In the genomic region with DNA sequence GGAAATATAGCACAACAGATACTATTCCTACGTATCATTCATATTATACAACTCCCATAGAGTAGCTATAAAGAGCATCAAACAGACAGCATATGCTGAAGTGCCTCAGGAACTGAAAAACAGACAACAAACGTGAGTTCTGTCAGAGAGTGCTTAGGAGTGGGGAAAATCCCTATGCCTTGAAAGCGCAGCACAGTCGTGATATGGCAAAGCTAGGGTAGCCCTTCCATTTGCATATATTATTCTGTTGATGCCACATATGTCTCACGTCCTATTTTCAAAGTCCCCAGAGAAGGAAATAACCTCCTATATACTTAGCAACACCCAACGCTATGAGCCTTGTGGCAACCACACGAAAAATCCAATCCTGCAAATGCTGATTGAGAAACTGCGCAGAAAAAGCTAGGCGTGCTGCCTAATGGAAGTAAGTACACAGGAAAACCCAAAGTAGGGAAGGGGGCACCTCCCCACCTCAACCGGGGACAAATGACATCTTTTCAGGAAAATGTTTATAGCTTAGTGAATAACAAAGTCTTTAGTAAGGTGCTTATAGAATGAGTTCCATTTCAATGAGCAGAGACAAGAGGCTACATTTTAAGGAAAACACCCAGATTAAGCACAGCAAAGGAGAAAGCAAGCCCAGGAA, we compare ENCODE assay signal across 11 cellular contexts.
DNase-seq lines count a peak whose midpoint lies in the region; ATAC-seq and TF ChIP-seq lines count a peak whose summit lies in the region.
"Had no signal": no experiment of that assay in that cellular context is flagged by ENCODE, and none has a peak within 500 bp of the region (broad histone marks: within the 10 kb centered on the region; RNA-seq: fewer than 3 reads in every experiment).

No MANE protein-coding gene starts in this region.

- no peak overlapping the region for H3K4me3 Mint-ChIP-seq in CD8-positive, alpha-beta T cell

- peak; percentile 87 for ATAC-seq in GM19351 (IDR thresholded peaks at IDR 0.05; ENCODE audit: unreplicated experiment)
- ATAC-seq in HG02678 (IDR thresholded peaks at IDR 0.05; ENCODE audit: unreplicated experiment), result peak; percentile 67
- ATAC-seq in HG03520 (IDR thresholded peaks at IDR 0.05; ENCODE audit: unreplicated experiment), result peak; percentile 76
- no peak for ATAC-seq in CD8-positive, alpha-beta T cell

- H3K36me3 Mint-ChIP-seq in CD8-positive, alpha-beta T cell, result no peaks in the 10 kb centered on the region

- CTCF ChIA-PET in CD8-positive, alpha-beta T cell (lab: Charles Lee), result no interaction called here

- no peaks in the 10 kb centered on the region for H3K36me3 ChIP-seq in CD8-positive, alpha-beta T cell (ENCODE audit: insufficient read depth, low read length)
- H3K36me3 ChIP-seq: prostate gland had no signal

- no peak for TF ChIP-seq CTCF in GM13977 (IDR thresholded peaks at IDR 0.05; ENCODE audit: extremely low read depth, insufficient read depth, missing control alignments)
- no peak for TF ChIP-seq CTCF in CD8-positive, alpha-beta T cell (IDR thresholded peaks at IDR 0.05)

- H3K27ac ChIP-seq in CD8-positive, alpha-beta T cell (ENCODE audit: low read depth, low read length), result no peak overlapping the region
- H3K27ac ChIP-seq: prostate gland had no signal

- H3K9me3 ChIP-seq in CD8-positive, alpha-beta T cell (ENCODE audit: low read length), result no peaks in the 10 kb centered on the region
- H3K9me3 ChIP-seq: prostate gland had no signal

- POLR2A ChIA-PET in CD8-positive, alpha-beta T cell (lab: Charles Lee), result no interaction called here

- intact Hi-C loops in CD8-positive, alpha-beta T cell (cut with DNase I, micrococcal nuclease), result no loop called here

- no peaks in the 10 kb centered on the region for H3K27me3 ChIP-seq in CD8-positive, alpha-beta T cell (ENCODE audit: insufficient read depth, low read length)

- DNase-seq in GM13977 (ENCODE audit: low spot score), result peak; percentile 17
- no peak for DNase-seq in CD8-positive, alpha-beta T cell
- DNase-seq in NCI-H526 (lab: John Stamatoyannopoulos, UW), result no peak
- no peak for DNase-seq in SKM-1 (lab: John Stamatoyannopoulos, UW; ENCODE audit: unreplicated experiment)
- no peak for DNase-seq in activated CD8-positive, alpha-beta memory T cell treated with anti-CD3 and anti-CD28 coated beads, Interleukin-2, amount 50 U/mL, for 48 hours
- DNase-seq: DMS153, NCI-H524 had no signal

- no peaks in the 10 kb centered on the region for H3K9me3 Mint-ChIP-seq in CD8-positive, alpha-beta T cell

- H3K4me3 ChIP-seq in CD8-positive, alpha-beta T cell (ENCODE audit: low read depth, low read length), result no peak overlapping the region
- H3K4me3 ChIP-seq: prostate gland had no signal

- no peaks in the 10 kb centered on the region for H3K4me1 ChIP-seq in CD8-positive, alpha-beta T cell (ENCODE audit: insufficient read depth, low read length)
- H3K4me1 ChIP-seq: prostate gland had no signal

- H3K27ac Mint-ChIP-seq in CD8-positive, alpha-beta T cell, result no peak overlapping the region

- H3K27me3 Mint-ChIP-seq in CD8-positive, alpha-beta T cell (ENCODE audit: low read depth), result peaks cover 10% of the 10 kb centered on the region

- in situ Hi-C loops in GM13977 (cut with MboI; ENCODE audit: low pct_unique_long_range_greater_than_20kb, low sequenced_read_pairs, unreplicated experiment), result no loop called here

- H3K4me1 Mint-ChIP-seq in CD8-positive, alpha-beta T cell (ENCODE audit: low read depth), result no peaks in the 10 kb centered on the region
